In the genomic region with DNA sequence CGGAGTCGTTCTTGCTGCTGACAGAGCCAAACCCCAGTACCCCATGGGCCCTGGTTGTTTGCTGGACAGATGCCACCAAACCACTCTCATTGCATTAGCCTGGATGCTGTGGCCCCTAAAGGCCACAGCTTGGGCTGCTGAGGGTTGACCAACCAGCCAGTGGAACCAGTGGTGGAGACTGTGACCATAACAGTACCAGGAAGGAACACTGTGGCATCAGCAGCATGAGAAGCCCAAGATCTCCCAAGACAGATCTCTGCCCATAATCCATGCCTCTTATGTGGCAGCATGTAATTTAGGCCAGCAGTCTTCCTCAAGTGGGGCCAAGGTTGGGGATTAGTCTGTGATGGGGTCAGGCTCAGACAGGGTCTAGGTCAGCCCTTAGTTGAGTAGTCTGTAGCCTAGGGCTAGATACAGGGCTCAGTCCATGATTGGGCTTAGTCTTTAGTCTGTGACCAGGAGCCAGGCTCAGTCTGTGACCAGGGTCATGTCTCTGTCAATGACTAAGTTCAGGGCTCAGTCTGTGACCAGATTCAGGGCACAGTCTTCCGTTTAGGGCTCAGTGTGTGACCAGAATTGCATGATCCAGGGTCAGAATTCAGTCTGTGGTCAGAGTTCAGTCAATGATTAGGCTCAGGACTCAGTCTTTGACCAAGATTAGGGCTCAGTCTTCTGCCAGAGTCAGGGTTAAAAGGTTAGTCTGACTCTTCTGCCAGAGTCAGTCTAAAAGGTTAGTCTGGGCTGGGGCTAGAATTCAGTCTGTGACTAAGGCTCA, we compare ENCODE assay signal across 20 cellular contexts. TPM values are rescaled to one million over a fixed set of nuclear protein-coding genes. Genes with fewer than 3 reads are reported as not detected.
DNase-seq lines count a peak whose midpoint lies in the region; ATAC-seq and TF ChIP-seq lines count a peak whose summit lies in the region.
"Had no signal": no experiment of that assay in that cellular context is flagged by ENCODE, and none has a peak within 500 bp of the region (broad histone marks: within the 10 kb centered on the region; RNA-seq: fewer than 3 reads in every experiment).

No MANE protein-coding gene starts in this region.

- no peaks in the 10 kb centered on the region for H3K36me3 Mint-ChIP-seq in activated naive CD4-positive, alpha-beta T cell treated with anti-CD3 and anti-CD28 coated beads, Interleukin-2, amount 50 U/mL, for 24 hours
- no peaks in the 10 kb centered on the region for H3K36me3 Mint-ChIP-seq in activated naive CD4-positive, alpha-beta T cell treated with anti-CD3 and anti-CD28 coated beads for 36 hours (ENCODE audit: low read depth)
- H3K36me3 Mint-ChIP-seq in activated T-helper 17 cell treated with anti-CD3 and anti-CD28 coated beads, Interleukin-2, amount 50 U/mL, for 72 hours (ENCODE audit: low read depth), result no peaks in the 10 kb centered on the region

- no peak overlapping the region for H3K4me3 ChIP-seq in right cardiac atrium (ENCODE audit: low read length)
- H3K4me3 ChIP-seq in gastrocnemius medialis, result no peak overlapping the region
- H3K4me3 ChIP-seq in effector memory CD4-positive, alpha-beta T cell (ENCODE audit: insufficient read depth, low read depth, low read length, poor library complexity, severe bottlenecking), result no peak overlapping the region
- H3K4me3 ChIP-seq in aorta (ENCODE audit: low read length in 2 of 2), result no peak overlapping the region
- H3K4me3 ChIP-seq: HAP-1 had no signal

- H3K9me3 ChIP-seq in right cardiac atrium (ENCODE audit: control insufficient read depth, low read length), result no peaks in the 10 kb centered on the region
- no peaks in the 10 kb centered on the region for H3K9me3 ChIP-seq in gastrocnemius medialis
- no peaks in the 10 kb centered on the region for H3K9me3 ChIP-seq in effector memory CD4-positive, alpha-beta T cell (ENCODE audit: control insufficient read depth, low read length)
- H3K9me3 ChIP-seq in aorta (ENCODE audit: control insufficient read depth, low read length), result no peaks in the 10 kb centered on the region
- H3K9me3 ChIP-seq: Caco-2, HAP-1 had no signal

- WGBS in right cardiac atrium, result 69% methylated on average over 3 of the region's 3 CpGs
- WGBS in aorta, 2 donors, result 91 to 94% methylated on average over 3 of the region's 3 CpGs

- H3K27me3 Mint-ChIP-seq in activated naive CD4-positive, alpha-beta T cell treated with anti-CD3 and anti-CD28 coated beads, Interleukin-2, amount 50 U/mL, for 24 hours, result no peaks in the 10 kb centered on the region
- H3K27me3 Mint-ChIP-seq in activated naive CD4-positive, alpha-beta T cell treated with anti-CD3 and anti-CD28 coated beads for 36 hours (ENCODE audit: low read depth), result no peaks in the 10 kb centered on the region
- no peaks in the 10 kb centered on the region for H3K27me3 Mint-ChIP-seq in activated T-helper 17 cell treated with anti-CD3 and anti-CD28 coated beads, Interleukin-2, amount 50 U/mL, for 72 hours

- H3K9me3 Mint-ChIP-seq in activated naive CD4-positive, alpha-beta T cell treated with anti-CD3 and anti-CD28 coated beads, Interleukin-2, amount 50 U/mL, for 24 hours, result no peaks in the 10 kb centered on the region
- H3K9me3 Mint-ChIP-seq in activated naive CD4-positive, alpha-beta T cell treated with anti-CD3 and anti-CD28 coated beads for 36 hours, result no peaks in the 10 kb centered on the region
- H3K9me3 Mint-ChIP-seq in activated T-helper 17 cell treated with anti-CD3 and anti-CD28 coated beads, Interleukin-2, amount 50 U/mL, for 72 hours, result no peaks in the 10 kb centered on the region

- peaks cover 9% of the 10 kb centered on the region for H3K4me1 ChIP-seq in right cardiac atrium (ENCODE audit: control insufficient read depth, insufficient read depth, low read length)
- peaks cover 24 to 30% of the 10 kb centered on the region in 2 donors for H3K4me1 ChIP-seq in gastrocnemius medialis
- H3K4me1 ChIP-seq in effector memory CD4-positive, alpha-beta T cell (ENCODE audit: control insufficient read depth, insufficient read depth, low read length, poor library complexity, severe bottlenecking), result no peaks in the 10 kb centered on the region
- H3K4me1 ChIP-seq in aorta (ENCODE audit: control insufficient read depth in 1 of 2, insufficient read depth in 2 of 2, low read length in 2 of 2), result no peaks in the 10 kb centered on the region

- no peak overlapping the region for H3K4me3 Mint-ChIP-seq in activated naive CD4-positive, alpha-beta T cell treated with anti-CD3 and anti-CD28 coated beads, Interleukin-2, amount 50 U/mL, for 24 hours
- H3K4me3 Mint-ChIP-seq in activated naive CD4-positive, alpha-beta T cell treated with anti-CD3 and anti-CD28 coated beads for 36 hours, result no peak overlapping the region
- no peak overlapping the region for H3K4me3 Mint-ChIP-seq in activated T-helper 17 cell treated with anti-CD3 and anti-CD28 coated beads, Interleukin-2, amount 50 U/mL, for 72 hours

- ATAC-seq in activated T-helper 17 cell treated with anti-CD3 and anti-CD28 coated beads, Interleukin-2, amount 50 U/mL, for 72 hours (replicated peaks), result peak; percentile 23
- no peak for ATAC-seq in right cardiac atrium
- ATAC-seq in gastrocnemius medialis, result no peak
- ATAC-seq in aorta (ENCODE audit: low FRiP score), result no peak

- H3K27me3 ChIP-seq in right cardiac atrium (ENCODE audit: control insufficient read depth, insufficient read depth) (no peaks in the 10 kb centered on the region), gastrocnemius medialis (no peaks in the 10 kb centered on the region), aorta (ENCODE audit: control insufficient read depth in 1 of 2, insufficient read depth in 2 of 2, low read length in 1 of 2) (no peaks in the 10 kb centered on the region)
- H3K27me3 ChIP-seq in effector memory CD4-positive, alpha-beta T cell (replicated peaks; ENCODE audit: control insufficient read depth, insufficient read depth, low read length, poor library complexity, severe bottlenecking), result no peaks in the 10 kb centered on the region

- TF ChIP-seq POLR2A in gastrocnemius medialis (IDR thresholded peaks at IDR 0.05), result no peak

- H3K36me3 ChIP-seq in gastrocnemius medialis (no peaks in the 10 kb centered on the region), aorta (ENCODE audit: control insufficient read depth in 1 of 2, insufficient read depth in 2 of 2, low read length in 1 of 2) (no peaks in the 10 kb centered on the region)
- H3K36me3 ChIP-seq in effector memory CD4-positive, alpha-beta T cell (ENCODE audit: control insufficient read depth, insufficient read depth, low read length), result no peaks in the 10 kb centered on the region
- H3K36me3 ChIP-seq: HAP-1 had no signal

- H3K27ac Mint-ChIP-seq in activated naive CD4-positive, alpha-beta T cell treated with anti-CD3 and anti-CD28 coated beads, Interleukin-2, amount 50 U/mL, for 24 hours, result peak overlapping the region; percentile 8
- H3K27ac Mint-ChIP-seq in activated naive CD4-positive, alpha-beta T cell treated with anti-CD3 and anti-CD28 coated beads for 36 hours, result no peak overlapping the region
- H3K27ac Mint-ChIP-seq in activated T-helper 17 cell treated with anti-CD3 and anti-CD28 coated beads, Interleukin-2, amount 50 U/mL, for 72 hours, result peak overlapping the region; percentile 51

- no peak for DNase-seq in activated naive CD4-positive, alpha-beta T cell treated with anti-CD3 and anti-CD28 coated beads for 36 hours
- DNase-seq in right cardiac atrium, result peak in 1 of 3 donors; percentile 19
- no peak for DNase-seq in gastrocnemius medialis
- no peak for DNase-seq in HK-2 (ENCODE audit: unreplicated experiment)
- DNase-seq in effector memory CD4-positive, alpha-beta T cell, result no peak
- no peak for DNase-seq in aorta
- DNase-seq: Caco-2, IMR-90, Karpas-422, NCI-H1417 treated with DMSO at 0.1 percent for 48 hours, NCI-H1930, NCI-H226, NCI-H524, NCI-H82 had no signal

- in situ Hi-C loops in gastrocnemius medialis (cut with MboI; ENCODE audit: low sequenced_read_pairs in 4 of 4), result no loop called here

- peak overlapping the region; percentile 94 for H3K27ac ChIP-seq in right cardiac atrium (ENCODE audit: low read length)
- H3K27ac ChIP-seq in gastrocnemius medialis, result peak overlapping the region; percentile 57 to 67 (median 66)
- no peak overlapping the region for H3K27ac ChIP-seq in effector memory CD4-positive, alpha-beta T cell (ENCODE audit: insufficient read depth, low read length, poor library complexity, severe bottlenecking)
- H3K27ac ChIP-seq in aorta (ENCODE audit: low read depth in 1 of 2, low read length in 2 of 2), result no peak overlapping the region
- H3K27ac ChIP-seq: 22Rv1, HL-60 had no signal

- H3K4me1 Mint-ChIP-seq in activated naive CD4-positive, alpha-beta T cell treated with anti-CD3 and anti-CD28 coated beads, Interleukin-2, amount 50 U/mL, for 24 hours, result no peaks in the 10 kb centered on the region
- no peaks in the 10 kb centered on the region for H3K4me1 Mint-ChIP-seq in activated naive CD4-positive, alpha-beta T cell treated with anti-CD3 and anti-CD28 coated beads for 36 hours (ENCODE audit: low read depth)
- peaks cover 5% of the 10 kb centered on the region for H3K4me1 Mint-ChIP-seq in activated T-helper 17 cell treated with anti-CD3 and anti-CD28 coated beads, Interleukin-2, amount 50 U/mL, for 72 hours

- intact Hi-C loops in activated naive CD4-positive, alpha-beta T cell treated with anti-CD3 and anti-CD28 coated beads for 36 hours (cut with micrococcal nuclease), result no loop called here
- intact Hi-C loops in right cardiac atrium (cut with DNase I), result no loop called here
- intact Hi-C loops in gastrocnemius medialis (cut with DNase I; ENCODE audit: low total_unique reads), result no loop called here
- intact Hi-C loops in aorta (cut with DNase I), result no loop called here

- no peak for TF ChIP-seq CTCF in gastrocnemius medialis (IDR thresholded peaks at IDR 0.05 in 4 of 5, conservative IDR thresholded peaks at IDR 0.05 in 1 of 5)

- CTCF ChIA-PET in activated naive CD4-positive, alpha-beta T cell treated with anti-CD3 and anti-CD28 coated beads for 36 hours (lab: Charles Lee), result interaction anchor here (0.7 kb wide), 1 partner anchor 10 kb away, joined by 4 read pairs; no protein-coding TSS in a partner anchor

RNA-seq across cellular contexts. Expression of gene INPP5J, which starts 4.5 kb away (rescaled TPM):
- total RNA-seq in activated naive CD4-positive, alpha-beta T cell treated with anti-CD3 and anti-CD28 coated beads for 36 hours, result under 1 TPM; 0.12 to 0.17 TPM
- under 1 TPM; 0.09 to 0.34 TPM for total RNA-seq in activated T-helper 17 cell treated with anti-CD3 and anti-CD28 coated beads, Interleukin-2, amount 50 U/mL, for 72 hours
- total RNA-seq in right cardiac atrium (10 to 100 TPM; 28.8 to 62.1 (median 50.7) TPM), gastrocnemius medialis (under 1 TPM; 0.15 to 0.33 (median 0.28) TPM), aorta (1 to 10 TPM; 2.4 to 3.3 TPM)
- polyA plus RNA-seq in right cardiac atrium (28.9 TPM), aorta (1 to 10 TPM; 7.6 to 8.3 TPM)

RNA-seq across cellular contexts. Expression of gene SELENOM, which starts 10.9 kb away (rescaled TPM):
- 10 to 100 TPM in 1 of 2 experiments, 1 to 10 TPM in 1; 9.3 to 11.0 TPM for total RNA-seq in activated naive CD4-positive, alpha-beta T cell treated with anti-CD3 and anti-CD28 coated beads for 36 hours
- total RNA-seq in activated T-helper 17 cell treated with anti-CD3 and anti-CD28 coated beads, Interleukin-2, amount 50 U/mL, for 72 hours, result 10 to 100 TPM in 1 of 2 donors, 1 to 10 TPM in 1; 4.5 to 20.4 TPM
- total RNA-seq in right cardiac atrium (100 to 1,000 TPM; 167 to 205 (median 176) TPM), gastrocnemius medialis (100 to 1,000 TPM; 144 to 184 (median 157) TPM), aorta (100 to 1,000 TPM; 368 to 526 TPM)
- polyA plus RNA-seq in right cardiac atrium (219 TPM), aorta (1,000 to 10,000 TPM in 1 of 2 donors, 100 to 1,000 TPM in 1; 806 to 1,228 TPM)

RNA-seq across cellular contexts. Expression of gene PLA2G3, which starts 22.1 kb away (rescaled TPM):
- total RNA-seq in activated naive CD4-positive, alpha-beta T cell treated with anti-CD3 and anti-CD28 coated beads for 36 hours, result not detected
- total RNA-seq in activated T-helper 17 cell treated with anti-CD3 and anti-CD28 coated beads, Interleukin-2, amount 50 U/mL, for 72 hours, result not detected
- total RNA-seq in right cardiac atrium (not detected), gastrocnemius medialis (not detected), aorta (not detected)
- polyA plus RNA-seq in right cardiac atrium (not detected), aorta (under 1 TPM in 1 of 2 donors, not detected in 1; 0.33 TPM)
- total RNA-seq: Caco-2, MCF 10A had no signal

RNA-seq across cellular contexts. Expression of gene SMTN, which starts 37.1 kb away (rescaled TPM):
- 10 to 100 TPM; 46.2 to 47.6 TPM for total RNA-seq in activated naive CD4-positive, alpha-beta T cell treated with anti-CD3 and anti-CD28 coated beads for 36 hours
- 10 to 100 TPM; 42.6 to 58.4 TPM for total RNA-seq in activated T-helper 17 cell treated with anti-CD3 and anti-CD28 coated beads, Interleukin-2, amount 50 U/mL, for 72 hours
- total RNA-seq in right cardiac atrium, result 100 to 1,000 TPM; 156 to 233 (median 217) TPM
- 192 TPM for polyA plus RNA-seq in right cardiac atrium
- 100 to 1,000 TPM in 1 of 4 donors, 10 to 100 TPM in 3; 39.5 to 104 (median 45.3) TPM for total RNA-seq in gastrocnemius medialis
- total RNA-seq in aorta, result 1,000 to 10,000 TPM in 1 of 2 donors, 100 to 1,000 TPM in 1; 588 to 1,240 TPM
- 100 to 1,000 TPM in 1 of 2 donors, 10 to 100 TPM in 1; 97.7 to 554 TPM for polyA plus RNA-seq in aorta

RNA-seq across cellular contexts. Expression of gene RNF185, which starts 41.7 kb away (rescaled TPM):
- 10 to 100 TPM; 11.3 to 12.3 TPM for total RNA-seq in activated naive CD4-positive, alpha-beta T cell treated with anti-CD3 and anti-CD28 coated beads for 36 hours
- total RNA-seq in activated T-helper 17 cell treated with anti-CD3 and anti-CD28 coated beads, Interleukin-2, amount 50 U/mL, for 72 hours, result 10 to 100 TPM; 19.3 to 24.6 TPM
- 10 to 100 TPM; 20.3 to 23.2 (median 21.6) TPM for total RNA-seq in right cardiac atrium
- 15.1 TPM for polyA plus RNA-seq in right cardiac atrium
- total RNA-seq in gastrocnemius medialis, result 10 to 100 TPM; 23.8 to 28.1 (median 27.6) TPM
- total RNA-seq in aorta, result 10 to 100 TPM; 42.8 to 62.5 TPM
- polyA plus RNA-seq in aorta, result 10 to 100 TPM; 26.3 to 36.1 TPM

Comparison
In these comparisons a context has a peak if more than half of its experiments do, and no peak if none do; other contexts are left out.
1. H3K27ac ChIP-seq: peak in right cardiac atrium (single experiment) and gastrocnemius medialis (4 of 4); none in effector memory CD4-positive, alpha-beta T cell (single experiment) and aorta (0 of 2).
2. RNA of gene INPP5J, which starts 4.5 kb away (total RNA-seq): 28.8 to 62.1 TPM in right cardiac atrium; 2.4 to 3.3 TPM in aorta, 0.09 to 0.34 TPM in activated T-helper 17 cell treated with anti-CD3 and anti-CD28 coated beads, Interleukin-2, amount 50 U/mL, for 72 hours, 0.15 to 0.33 TPM in gastrocnemius medialis and 0.12 to 0.17 TPM in activated naive CD4-positive, alpha-beta T cell treated with anti-CD3 and anti-CD28 coated beads for 36 hours; every median in the first group is over 4 times any median in the second.
3. RNA of gene SELENOM, which starts 10.9 kb away (total RNA-seq): 368 to 526 TPM in aorta, 167 to 205 TPM in right cardiac atrium and 144 to 184 TPM in gastrocnemius medialis; 4.5 to 20.4 TPM in activated T-helper 17 cell treated with anti-CD3 and anti-CD28 coated beads, Interleukin-2, amount 50 U/mL, for 72 hours and 9.3 to 11.0 TPM in activated naive CD4-positive, alpha-beta T cell treated with anti-CD3 and anti-CD28 coated beads for 36 hours; every median in the first group is over 4 times any median in the second.